ENCODE assay signal across 10 cellular contexts in the genomic region with DNA sequence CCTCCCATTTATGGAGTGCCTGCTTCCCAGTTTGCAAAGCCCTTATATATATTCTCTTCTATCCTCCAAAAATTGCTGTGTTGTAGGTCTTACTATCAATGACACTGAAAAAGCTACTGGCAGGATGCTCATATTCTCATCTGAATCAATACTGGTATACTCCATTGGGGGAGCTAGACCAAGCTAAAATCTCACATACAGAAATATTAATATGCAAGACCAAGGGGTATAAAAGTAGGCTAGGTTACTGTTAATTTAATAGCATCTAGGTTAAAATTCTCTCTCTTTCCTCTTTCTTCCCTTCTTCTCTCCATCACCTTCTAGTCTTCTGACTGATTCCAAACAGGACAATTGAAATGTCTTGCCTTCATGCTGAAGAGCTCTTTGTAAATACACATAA. TPM values are rescaled to one million over a fixed set of nuclear protein-coding genes. Genes with fewer than 3 reads are reported as not detected.
DNase-seq lines count a peak whose midpoint lies in the region; ATAC-seq and TF ChIP-seq lines count a peak whose summit lies in the region.
"Had no signal": no experiment of that assay in that cellular context is flagged by ENCODE, and none has a peak within 500 bp of the region (broad histone marks: within the 10 kb centered on the region; RNA-seq: fewer than 3 reads in every experiment).

No MANE protein-coding gene starts in this region.

- H3K27me3 ChIP-seq in A673 (replicated peaks; ENCODE audit: insufficient read depth, low read depth, low read length, poor library complexity) (peaks cover 99% of the 10 kb centered on the region), Panc1 (ENCODE audit: control insufficient read depth, insufficient read depth, low read length) (peaks cover 38% of the 10 kb centered on the region)

- ATAC-seq in Panc1 (peak; percentile 47; the same call in 1 of the 2 replicates), GM21528 (IDR thresholded peaks at IDR 0.05; ENCODE audit: low FRiP score, unreplicated experiment) (no peak), GM21390 (IDR thresholded peaks at IDR 0.05; ENCODE audit: unreplicated experiment) (no peak), HG03159 (IDR thresholded peaks at IDR 0.05; ENCODE audit: unreplicated experiment) (no peak)
- ATAC-seq: natural killer cell had no signal

- intact Hi-C loops in A673 (cut with micrococcal nuclease; ENCODE audit: unreplicated experiment) (no loop called here), Panc1 (cut with micrococcal nuclease; ENCODE audit: unreplicated experiment) (loop anchor here (10.0 kb wide), 1 partner anchor 347 kb away; no protein-coding TSS in a partner anchor)

- no peaks in the 10 kb centered on the region for H3K36me3 ChIP-seq in A673 (ENCODE audit: insufficient read depth, low read length, poor library complexity, severe bottlenecking)
- H3K36me3 ChIP-seq in Panc1 (ENCODE audit: control insufficient read depth, insufficient read depth, low read length): no peaks in the 10 kb centered on the region

- H3K4me1 ChIP-seq in A673 (ENCODE audit: insufficient read depth, low read length, poor library complexity, severe bottlenecking) (peaks cover 14% of the 10 kb centered on the region), Panc1 (ENCODE audit: control insufficient read depth, insufficient read depth, low read length) (peaks cover 8% of the 10 kb centered on the region)

- no TSS peak for BruUV-seq in A673 (replicated peaks; lab: Mats Ljungman, UMichigan)
- BruUV-seq in Panc1 (replicated peaks; lab: Mats Ljungman, UMichigan): no TSS peak

- in situ Hi-C loops in Panc1 (cut with HindIII; ENCODE audit: low pct_unique_long_range_greater_than_20kb, low sequenced_read_pairs): loop anchor here (25.0 kb wide), 1 partner anchor 395 kb away; the partner anchor contains the start of genes KIF18A and METTL15

- TF ChIP-seq CTCF in A673 (conservative IDR thresholded peaks at IDR 0.05; ENCODE audit: low read depth, low read length) (peak; percentile 60), GM12864 (IDR thresholded peaks at IDR 0.05; ENCODE audit: low read depth, low read length, missing control alignments) (peak; percentile 16), Panc1 (IDR thresholded peaks at IDR 0.05) (peak; percentile 54; the same call in 1 of the 2 replicates), fibroblast of pulmonary artery (IDR thresholded peaks at IDR 0.05; ENCODE audit: low read length, missing control alignments) (peak; percentile 44)

- H3K4me3 ChIP-seq in A673 (ENCODE audit: low read depth, low read length, poor library complexity, severe bottlenecking) (no peak overlapping the region), GM12864 (ENCODE audit: low read depth, low read length) (no peak overlapping the region), Panc1 (ENCODE audit: low read depth in 2 of 2, low read length in 2 of 2) (peak overlapping the region in 1 of 2 experiments; percentile 66; a peak in 2 of 4 replicates), fibroblast of pulmonary artery (replicated peaks; ENCODE audit: low read depth, low read length) (peak overlapping the region; percentile 71)

- H3K9me3 ChIP-seq in A673 (ENCODE audit: low read depth, low read length, poor library complexity, severe bottlenecking): no peaks in the 10 kb centered on the region
- no peaks in the 10 kb centered on the region for H3K9me3 ChIP-seq in Panc1 (ENCODE audit: control insufficient read depth, insufficient read depth, low read depth, low read length)

- CTCF ChIA-PET in A673 (lab: Charles Lee) (interaction anchor here (1.2 to 1.6 kb wide), 3 partner anchors 10 to 18 kb away, joined by 4 to 7 read pairs (median 5); no protein-coding TSS in a partner anchor), Panc1 (lab: Charles Lee) (interaction anchor here (0.5 to 1.9 kb wide), 4 partner anchors 16 to 1028 kb away, joined by 3 to 7 read pairs (median 4); no protein-coding TSS in a partner anchor)

- H3K27ac ChIP-seq in A673 (ENCODE audit: low read depth, low read length, poor library complexity, severe bottlenecking) (no peak overlapping the region), Panc1 (ENCODE audit: low read length) (peak overlapping the region; percentile 76; the same call in 1 of the 2 replicates)

- no peak for DNase-seq in A673 (ENCODE audit: low spot score)
- no peak for DNase-seq in GM12864 (ENCODE audit: low read depth)
- DNase-seq in Panc1 (ENCODE audit: low read depth, low spot score): no peak
- DNase-seq in fibroblast of pulmonary artery (ENCODE audit: low read depth): peak; percentile 31
- no peak for DNase-seq in epidermal melanocyte (ENCODE audit: insufficient read length, low spot score)
- DNase-seq: activated CD4-positive, CD25-positive, alpha-beta regulatory T cell; natural killer cell had no signal

- POLR2A ChIA-PET in A673 (lab: Charles Lee; ENCODE audit: low non-redundant PET) (interaction anchor here (0.5 to 0.7 kb wide), 4 partner anchors 18 to 394 kb away, joined by 3 to 6 read pairs (median 6); no protein-coding TSS in a partner anchor), Panc1 (lab: Charles Lee) (no interaction called here)

RNA-seq across cellular contexts. Expression of gene BDNF, which starts 17.1 kb away (rescaled TPM):
- 0.07 and 0.09 TPM in 2 replicates for total RNA-seq in A673 (2021)
- total RNA-seq in Panc1 (2021; ENCODE audit: unreplicated experiment): 0.36 TPM
- polyA plus RNA-seq in Panc1 (2012; ENCODE audit: insufficient read length): 0.21 TPM
- total RNA-seq: natural killer cell had no signal
